Comparison of ENCODE assay signal across 31 cellular contexts in genomic region chr4:90093526-90093925, GRCh38. TPM values are rescaled to one million over a fixed set of nuclear protein-coding genes. Genes with fewer than 3 reads are reported as not detected.
"Had no signal": no experiment of that assay in that cellular context is flagged by ENCODE, and none has a peak within 500 bp of the region (broad histone marks: within the 10 kb centered on the region; RNA-seq: fewer than 3 reads in every experiment).

No MANE protein-coding gene starts in this region.

- H3K27ac ChIP-seq: adrenal gland, body of pancreas, coronary artery, dorsolateral prefrontal cortex, esophagus muscularis mucosa, foreskin keratinocyte, gastrocnemius medialis, heart left ventricle had no signal

- DNase-seq: activated CD4-positive, alpha-beta memory T cell treated with anti-CD3 and anti-CD28 coated beads for 36 hours; activated CD4-positive, alpha-beta T cell treated with anti-CD3 and anti-CD28 coated beads for 36 hours; activated CD4-positive, alpha-beta T cell treated with anti-CD3 and anti-CD28 coated beads, Interleukin-2, amount 10 ng/mL, durations not matched to agents 24 days and 14 days; activated CD4-positive, CD25-positive, alpha-beta regulatory T cell; activated CD4-positive, CD25-positive, alpha-beta regulatory T cell treated with anti-CD3 and anti-CD28 coated beads, Interleukin-2, amount 50 U/mL, for 72 hours; activated CD8-positive, alpha-beta memory T cell treated with anti-CD3 and anti-CD28 coated beads, Interleukin-2, amount 10 ng/mL, durations not matched to agents 7 days and 5 days; activated CD8-positive, alpha-beta memory T cell treated with anti-CD3 and anti-CD28 coated beads, Interleukin-2, amount 50 U/mL, for 4 hours; activated CD8-positive, alpha-beta T cell treated with anti-CD3 and anti-CD28 coated beads, Interleukin-2, amount 10 ng/mL, durations not matched to agents 7 days and 5 days; activated effector memory CD4-positive, alpha-beta T cell treated with anti-CD3 and anti-CD28 coated beads, Interleukin-2, amount 50 U/mL, for 16 hours; activated naive CD4-positive, alpha-beta T cell treated with anti-CD3 and anti-CD28 coated beads for 36 hours; activated naive CD8-positive, alpha-beta T cell treated with anti-CD3 and anti-CD28 coated beads for 36 hours; activated naive CD8-positive, alpha-beta T cell treated with anti-CD3 and anti-CD28 coated beads, Interleukin-2, amount 50 U/mL, for 24 hours; activated T-cell treated with anti-CD3 and anti-CD28 coated beads, Interleukin-2, amount 50 U/mL, for 1 hour; activated T-cell treated with anti-CD3 and anti-CD28 coated beads, Interleukin-2, amount 50 U/mL, for 48 hours; adrenal gland; amygdala; aorta; body of pancreas; dorsolateral prefrontal cortex; effector memory CD4-positive, alpha-beta T cell; endodermal cell; foreskin keratinocyte; gastrocnemius medialis; glutamatergic neuron; heart left ventricle; T1000 had no signal

- ATAC-seq: activated CD4-positive, alpha-beta T cell treated with anti-CD3 and anti-CD28 coated beads for 36 hours; activated CD8-positive, alpha-beta memory T cell treated with anti-CD3 and anti-CD28 coated beads, Interleukin-2, amount 10 ng/mL, durations not matched to agents 7 days and 5 days; activated CD8-positive, alpha-beta T cell treated with anti-CD3 and anti-CD28 coated beads, Interleukin-2, amount 10 ng/mL, durations not matched to agents 7 days and 5 days; activated naive CD8-positive, alpha-beta T cell treated with anti-CD3 and anti-CD28 coated beads, Interleukin-2, amount 50 U/mL, for 24 hours; body of pancreas; foreskin keratinocyte; gastrocnemius medialis; heart left ventricle had no signal

RNA-seq across cellular contexts. Expression of gene CCSER1, which starts 33.7 kb away (rescaled TPM):
- total RNA-seq: activated CD4-positive, alpha-beta T cell treated with anti-CD3 and anti-CD28 coated beads, Interleukin-2, amount 10 ng/mL, durations not matched to agents 24 days and 14 days; activated CD8-positive, alpha-beta T cell treated with anti-CD3 and anti-CD28 coated beads, Interleukin-2, amount 10 ng/mL, durations not matched to agents 7 days and 5 days; activated naive CD4-positive, alpha-beta T cell treated with anti-CD3 and anti-CD28 coated beads for 36 hours; activated T-helper 1 cell treated with anti-CD3 and anti-CD28 coated beads, Interleukin-12 subunit alpha, Interleukin-12 subunit beta, Interleukin-2, Interleukin-4 antibody, amounts not matched to agents 30 ng/mL and 10 ng/mL and 1 ng/mL, durations not matched to agents 14 hours and 24 hours and 36 hours; activated T-helper 2 cell treated with anti-CD3 and anti-CD28 coated beads, Interferon-gamma antibody, Interleukin-2, Interleukin-4, amounts not matched to agents 10 μg/mL and 5 μg/mL and 100 μg/mL, durations not matched to agents 14 hours and 24 hours and 36 hours; epithelial cell of proximal tubule had no signal
